ENCODE assay signal across 22 cellular contexts in genomic region chr4:7850489-7850888, GRCh38.
A peak's percentile ranks its signal among the peaks of the same experiment; 100 is the strongest.
DNase-seq lines count a peak whose midpoint lies in the region; ATAC-seq, FAIRE-seq and TF ChIP-seq lines count a peak whose summit lies in the region.
"Had no signal": no experiment of that assay in that cellular context is flagged by ENCODE, and none has a peak within 500 bp of the region (broad histone marks: within the 10 kb centered on the region; RNA-seq: fewer than 3 reads in every experiment).

No MANE protein-coding gene starts in this region.

- TF ChIP-seq EP300 in Ishikawa (IDR thresholded peaks at IDR 0.05; ENCODE audit: borderline replicate concordance) (no peak), GM12878 (IDR thresholded peaks at IDR 0.05; ENCODE audit: borderline replicate concordance in 1 of 2, control insufficient read depth in 1 of 2, low read depth in 2 of 2, low read length in 2 of 2) (no peak)

- peaks cover 34% of the 10 kb centered on the region for H3K36me3 Mint-ChIP-seq in activated CD4-positive, alpha-beta memory T cell treated with anti-CD3 and anti-CD28 coated beads for 36 hours
- H3K36me3 Mint-ChIP-seq in activated CD4-positive, alpha-beta memory T cell treated with anti-CD3 and anti-CD28 coated beads, Interleukin-2, amount 10 ng/mL, durations not matched to agents 7 days and 5 days (ENCODE audit: low read depth): peaks cover 19% of the 10 kb centered on the region
- H3K36me3 Mint-ChIP-seq in progenitor cell of endocrine pancreas (ENCODE audit: insufficient read depth): peaks cover 19% of the 10 kb centered on the region

- no peak for TF ChIP-seq POLR2A in GM12878 (IDR thresholded peaks at IDR 0.05; ENCODE audit: low read depth, low read length)

- peak overlapping the region; percentile 51 for H3K27ac Mint-ChIP-seq in activated CD4-positive, alpha-beta memory T cell treated with anti-CD3 and anti-CD28 coated beads for 36 hours
- no peak overlapping the region for H3K27ac Mint-ChIP-seq in activated CD4-positive, alpha-beta memory T cell treated with anti-CD3 and anti-CD28 coated beads, Interleukin-2, amount 10 ng/mL, durations not matched to agents 7 days and 5 days
- no peak overlapping the region for H3K27ac Mint-ChIP-seq in progenitor cell of endocrine pancreas
- H3K27ac Mint-ChIP-seq: immature natural killer cell had no signal

- POLR2A ChIA-PET in activated CD4-positive, alpha-beta memory T cell treated with anti-CD3 and anti-CD28 coated beads for 36 hours (lab: Charles Lee): no interaction called here
- POLR2A ChIA-PET in activated CD4-positive, alpha-beta memory T cell treated with anti-CD3 and anti-CD28 coated beads, Interleukin-2, amount 10 ng/mL, durations not matched to agents 7 days and 5 days (lab: Charles Lee): no interaction called here
- POLR2A ChIA-PET in GM12878 (lab: Charles Lee): no interaction called here

- no peaks in the 10 kb centered on the region for H3K9me3 Mint-ChIP-seq in activated CD4-positive, alpha-beta memory T cell treated with anti-CD3 and anti-CD28 coated beads for 36 hours
- no peaks in the 10 kb centered on the region for H3K9me3 Mint-ChIP-seq in activated CD4-positive, alpha-beta memory T cell treated with anti-CD3 and anti-CD28 coated beads, Interleukin-2, amount 10 ng/mL, durations not matched to agents 7 days and 5 days
- H3K9me3 Mint-ChIP-seq in progenitor cell of endocrine pancreas (ENCODE audit: low read depth): no peaks in the 10 kb centered on the region
- H3K9me3 Mint-ChIP-seq: immature natural killer cell; naive thymus-derived CD4-positive, alpha-beta T cell had no signal

- H3K4me1 Mint-ChIP-seq in activated CD4-positive, alpha-beta memory T cell treated with anti-CD3 and anti-CD28 coated beads for 36 hours (ENCODE audit: low read depth): peaks cover 81% of the 10 kb centered on the region
- H3K4me1 Mint-ChIP-seq in activated CD4-positive, alpha-beta memory T cell treated with anti-CD3 and anti-CD28 coated beads, Interleukin-2, amount 10 ng/mL, durations not matched to agents 7 days and 5 days: peaks cover 54% of the 10 kb centered on the region
- H3K4me1 Mint-ChIP-seq in progenitor cell of endocrine pancreas (ENCODE audit: low read depth): peaks cover 1% of the 10 kb centered on the region

- no peak overlapping the region for H2AFZ ChIP-seq in GM12878 (ENCODE audit: control insufficient read depth, low read depth, low read length)

- no peaks in the 10 kb centered on the region for H3K36me3 ChIP-seq in GM12878 (ENCODE audit: control insufficient read depth in 2 of 2, insufficient read depth in 2 of 2, low read length in 1 of 2)

- H4K20me1 ChIP-seq in GM12878 (ENCODE audit: control insufficient read depth, insufficient read depth): no peaks in the 10 kb centered on the region

- no peak for ATAC-seq in GM12878
- ATAC-seq: naive thymus-derived CD4-positive, alpha-beta T cell; Right ventricle myocardium inferior had no signal

- RAD21 ChIA-PET in GM12878 (lab: Charles Lee; ENCODE audit: unreplicated experiment): no interaction called here

- H3K9ac ChIP-seq in GM12878 (ENCODE audit: control insufficient read depth, insufficient read depth, low read length): no peak overlapping the region

- 40% methylated on average over 11 of the region's 11 CpGs for WGBS in GM12878 (ENCODE audit: insufficient coverage, insufficient replicate concordance, low lambda C conversion rate, missing lambda C conversion rate)

- no peak for DNase-seq in activated CD4-positive, alpha-beta memory T cell treated with anti-CD3 and anti-CD28 coated beads for 36 hours
- no peak for DNase-seq in activated CD4-positive, alpha-beta memory T cell treated with anti-CD3 and anti-CD28 coated beads, Interleukin-2, amount 10 ng/mL, durations not matched to agents 7 days and 5 days
- no peak for DNase-seq in GM12878 (ENCODE audit: low read depth, low spot score)
- DNase-seq in progenitor cell of endocrine pancreas (ENCODE audit: low spot score, unreplicated experiment): no peak
- no peak for DNase-seq in stimulated activated CD8-positive, alpha-beta memory T cell treated with anti-CD3 and anti-CD28 coated beads, Interleukin-4, amount 100 ng/mL, for 48 hours
- no peak for DNase-seq in NCI-H2107 (lab: John Stamatoyannopoulos, UW)
- no peak for DNase-seq in NCI-H1417 treated with DMSO at 0.1 percent for 48 hours (lab: John Stamatoyannopoulos, UW)
- DNase-seq: activated CD8-positive, alpha-beta memory T cell treated with anti-CD3 and anti-CD28 coated beads, Interleukin-2, amount 50 U/mL, for 4 hours; activated gamma-delta T cell treated with Interleukin-2 at 50 U/mL for 16 hours; COR-L47; GDM1; immature natural killer cell; mammary epithelial cell; naive thymus-derived CD4-positive, alpha-beta T cell; NCI-H1092; NCI-H82; spleen; stimulated activated naive CD4-positive, alpha-beta T cell treated with Interleukin-2 at 50 U/mL for 16 hours had no signal

- intact Hi-C loops in activated CD4-positive, alpha-beta memory T cell treated with anti-CD3 and anti-CD28 coated beads for 36 hours (cut with micrococcal nuclease): no loop called here
- intact Hi-C loops in GM12878 (cut with micrococcal nuclease; ENCODE audit: unreplicated experiment): no loop called here

- no peak overlapping the region for H3K4me3 Mint-ChIP-seq in activated CD4-positive, alpha-beta memory T cell treated with anti-CD3 and anti-CD28 coated beads for 36 hours
- no peak overlapping the region for H3K4me3 Mint-ChIP-seq in activated CD4-positive, alpha-beta memory T cell treated with anti-CD3 and anti-CD28 coated beads, Interleukin-2, amount 10 ng/mL, durations not matched to agents 7 days and 5 days
- no peak overlapping the region for H3K4me3 Mint-ChIP-seq in progenitor cell of endocrine pancreas (ENCODE audit: low read depth)
- H3K4me3 Mint-ChIP-seq: immature natural killer cell had no signal

- H3K27me3 Mint-ChIP-seq in activated CD4-positive, alpha-beta memory T cell treated with anti-CD3 and anti-CD28 coated beads for 36 hours: no peaks in the 10 kb centered on the region
- H3K27me3 Mint-ChIP-seq in activated CD4-positive, alpha-beta memory T cell treated with anti-CD3 and anti-CD28 coated beads, Interleukin-2, amount 10 ng/mL, durations not matched to agents 7 days and 5 days: peaks cover 11% of the 10 kb centered on the region
- H3K27me3 Mint-ChIP-seq in progenitor cell of endocrine pancreas: no peaks in the 10 kb centered on the region
- H3K27me3 Mint-ChIP-seq: naive thymus-derived CD4-positive, alpha-beta T cell had no signal

- peaks cover 0 to 4% of the 10 kb centered on the region in 2 experiments; a peak in 3 of 4 replicates for H3K27me3 ChIP-seq in GM12878 (replicated peaks in 1 of 2; ENCODE audit: control insufficient read depth in 2 of 2, insufficient read depth in 2 of 2, low read length in 1 of 2)
- H3K27me3 ChIP-seq: spleen, upper lobe of left lung had no signal

- no peaks in the 10 kb centered on the region for H3K4me1 ChIP-seq in GM12878 (ENCODE audit: control insufficient read depth, insufficient read depth, low read length)
- H3K4me1 ChIP-seq: upper lobe of left lung had no signal

- BruUV-seq in GM12878 (replicated peaks; lab: Mats Ljungman, UMichigan): no TSS peak

- H3K4me2 ChIP-seq in GM12878 (ENCODE audit: control insufficient read depth, insufficient read depth): no peak overlapping the region

- no peaks in the 10 kb centered on the region for H3K9me3 ChIP-seq in GM12878 (replicated peaks; ENCODE audit: control insufficient read depth, insufficient read depth, low read length)
- H3K9me3 ChIP-seq: spleen, upper lobe of left lung had no signal

- TF ChIP-seq CTCF in GM12878 (IDR thresholded peaks at IDR 0.05 in 2 of 3, conservative IDR thresholded peaks at IDR 0.05 in 1 of 3; ENCODE audit: control insufficient read depth in 2 of 3, extremely low read depth in 1 of 3, insufficient read depth in 1 of 3, low read depth in 3 of 3, low read length in 3 of 3) (no peak), progenitor cell of endocrine pancreas (IDR thresholded peaks at IDR 0.05; ENCODE audit: unreplicated experiment) (peak; percentile 12)

- TF ChIP-seq RAD21 in Ishikawa (IDR thresholded peaks at IDR 0.05; ENCODE audit: low read depth) (peak; percentile 33; the same call in 1 of the 2 replicates), GM12878 (IDR thresholded peaks at IDR 0.05; ENCODE audit: insufficient read depth, low read depth, low read length) (peak; percentile 26; the same call in 1 of the 2 replicates)

- FAIRE-seq in GM12878 (lab: Jason Lieb, UNC): no peak

- no peaks in the 10 kb centered on the region for H3K79me2 ChIP-seq in GM12878 (ENCODE audit: control insufficient read depth, insufficient read depth, low read length)

- CTCF ChIA-PET in activated CD4-positive, alpha-beta memory T cell treated with anti-CD3 and anti-CD28 coated beads for 36 hours (lab: Charles Lee): interaction anchor here (1.0 to 2.5 kb wide), 8 partner anchors 9 to 89 kb away, joined by 3 to 13 read pairs (median 3); no protein-coding TSS in a partner anchor
- CTCF ChIA-PET in activated CD4-positive, alpha-beta memory T cell treated with anti-CD3 and anti-CD28 coated beads, Interleukin-2, amount 10 ng/mL, durations not matched to agents 7 days and 5 days (lab: Charles Lee): interaction anchor here (1.4 to 1.7 kb wide), 2 partner anchors 46 to 49 kb away, joined by 5 to 6 read pairs; no protein-coding TSS in a partner anchor
- CTCF ChIA-PET in GM12878 (lab: Yijun Ruan, JAX): no interaction called here

- in situ Hi-C loops in GM12878 (cut with MboI): no loop called here

- SMC1A ChIA-PET in GM12878 (lab: Charles Lee; ENCODE audit: uncharacterized antibody, unreplicated experiment): no interaction called here

- H3K4me3 ChIP-seq in GM12878: no peak overlapping the region
- H3K4me3 ChIP-seq: spleen, upper lobe of left lung had no signal

- H3K27ac ChIP-seq in GM12878 (ENCODE audit: control insufficient read depth, insufficient read depth): no peak overlapping the region
- H3K27ac ChIP-seq: epithelial cell of prostate, spleen, upper lobe of left lung had no signal

TF ChIP-seq in Ishikawa, 13 proteins besides CTCF, POLR2A, EP300 and RAD21 (continues in another document):
- no peak for TF ChIP-seq NFIC (IDR thresholded peaks at IDR 0.05)
- TF ChIP-seq USF1 (IDR thresholded peaks at IDR 0.05): no peak
- TF ChIP-seq EGR1 (IDR thresholded peaks at IDR 0.05): no peak

TF ChIP-seq in GM12878, 131 proteins besides CTCF, POLR2A, EP300 and RAD21 (continues in another document):
- TF ChIP-seq TCF3 (IDR thresholded peaks at IDR 0.05; ENCODE audit: borderline replicate concordance, insufficient read depth, low read depth, low read length): no peak
- TF ChIP-seq PAX8 (IDR thresholded peaks at IDR 0.05): no peak
- no peak for TF ChIP-seq CBX5 (IDR thresholded peaks at IDR 0.05; ENCODE audit: low read depth)
- no peak for TF ChIP-seq BMI1 (IDR thresholded peaks at IDR 0.05; ENCODE audit: borderline replicate concordance)
- TF ChIP-seq YBX1 (IDR thresholded peaks at IDR 0.05): no peak
- no peak for TF ChIP-seq ETV6 (conservative IDR thresholded peaks at IDR 0.05 in 1 of 2, IDR thresholded peaks at IDR 0.05 in 1 of 2; ENCODE audit: borderline replicate concordance in 1 of 2, low read depth in 1 of 2)
- TF ChIP-seq HDAC6 (IDR thresholded peaks at IDR 0.05; ENCODE audit: unreplicated experiment): no peak
